15 cellular contexts compared by ENCODE assay signal in the genomic region with DNA sequence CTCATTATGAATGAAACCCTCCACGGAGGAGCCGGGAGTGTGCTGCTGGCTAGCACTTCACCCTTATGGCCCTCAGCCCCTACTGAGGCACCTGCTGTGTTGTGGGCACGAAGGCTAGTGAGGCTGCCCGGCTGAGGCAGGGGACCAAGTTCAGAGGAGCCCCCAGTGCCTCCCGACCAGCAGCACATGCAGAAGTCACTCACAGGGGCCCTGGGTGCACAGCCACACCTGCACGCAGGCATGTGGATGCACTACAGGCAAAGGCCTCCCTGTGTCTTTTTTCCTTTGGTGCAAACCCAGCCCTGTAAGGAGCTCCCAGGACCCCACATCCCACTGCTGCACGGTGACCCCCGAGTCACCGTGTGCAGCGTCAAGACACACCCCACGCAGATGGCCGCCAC.
DNase-seq lines count a peak whose midpoint lies in the region; ATAC-seq and TF ChIP-seq lines count a peak whose summit lies in the region.
"Had no signal": no experiment of that assay in that cellular context is flagged by ENCODE, and none has a peak within 500 bp of the region (broad histone marks: within the 10 kb centered on the region; RNA-seq: fewer than 3 reads in every experiment).

No MANE protein-coding gene starts in this region.

- H2BK120ac ChIP-seq in neuronal stem cell (ENCODE audit: low read depth, low read length), result no peak overlapping the region

- no peak overlapping the region for H2BK5ac ChIP-seq in neuronal stem cell (ENCODE audit: low read length)

- no peak overlapping the region for H3K27ac Mint-ChIP-seq in endodermal cell
- H3K27ac Mint-ChIP-seq: B cell; CD4-positive, CD25-positive, alpha-beta regulatory T cell had no signal

- H3K4me1 ChIP-seq in right cardiac atrium (ENCODE audit: control insufficient read depth, insufficient read depth, low read length) (no peaks in the 10 kb centered on the region), endodermal cell (ENCODE audit: control insufficient read depth, insufficient read depth, low read length) (no peaks in the 10 kb centered on the region), neuronal stem cell (ENCODE audit: control insufficient read depth in 2 of 2, insufficient read depth in 1 of 2, low read depth in 1 of 2, low read length in 2 of 2) (peaks cover 0 to 3% of the 10 kb centered on the region in 2 donors)
- H3K4me1 ChIP-seq: SJCRH30 had no signal

- H2AK5ac ChIP-seq in neuronal stem cell (ENCODE audit: low read depth, low read length), result no peak overlapping the region

- intact Hi-C loops in right cardiac atrium (cut with DNase I) (no loop called here), Right ventricle myocardium inferior (cut with DNase I) (no loop called here)

- no peak overlapping the region for H3K9ac ChIP-seq in endodermal cell (ENCODE audit: extremely low read depth, low read length, poor library complexity, severe bottlenecking)
- H3K9ac ChIP-seq in neuronal stem cell (ENCODE audit: low read depth, low read length, poor library complexity), result no peak overlapping the region

- H3K4me3 Mint-ChIP-seq in endodermal cell, result no peak overlapping the region
- H3K4me3 Mint-ChIP-seq: B cell; CD4-positive, CD25-positive, alpha-beta regulatory T cell had no signal

- no peak for TF ChIP-seq CTCF in endodermal cell (conservative IDR thresholded peaks at IDR 0.05)

- no peak overlapping the region for H3K23ac ChIP-seq in neuronal stem cell (ENCODE audit: low read depth, low read length, poor library complexity)

- no peaks in the 10 kb centered on the region for H3K4me1 Mint-ChIP-seq in endodermal cell
- H3K4me1 Mint-ChIP-seq: B cell had no signal

- no peak overlapping the region for H4K91ac ChIP-seq in neuronal stem cell (ENCODE audit: low read depth, low read length, poor library complexity)

- no peak overlapping the region for H3K4me3 ChIP-seq in right cardiac atrium (ENCODE audit: low read length)
- no peak overlapping the region for H3K4me3 ChIP-seq in endodermal cell (ENCODE audit: low read length)
- no peak overlapping the region for H3K4me3 ChIP-seq in neuronal stem cell (ENCODE audit: low read length in 2 of 2)
- H3K4me3 ChIP-seq: SJCRH30 had no signal

- 81% methylated on average over 12 of the region's 12 CpGs for whole genome bisulfite sequencing in right cardiac atrium
- 89 to 90% methylated on average over 3 to 12 of the region's 12 CpGs for WGBS in endodermal cell (ENCODE audit: insufficient coverage in 1 of 2, insufficient read length in 1 of 2), 2 experiments
- WGBS in neuronal stem cell (ENCODE audit: extremely low coverage in 2 of 2, insufficient read length in 2 of 2, insufficient replicate concordance in 1 of 2), 2 donors, result no CpG with 5 or more reads among the region's 12 CpGs

- no peak for ATAC-seq in right cardiac atrium
- ATAC-seq in Right ventricle myocardium inferior, result no peak
- ATAC-seq in GM21723 (IDR thresholded peaks at IDR 0.05; ENCODE audit: unreplicated experiment), result no peak

- H3K14ac ChIP-seq in neuronal stem cell (ENCODE audit: low read length), result no peak overlapping the region

- H2AFZ ChIP-seq in neuronal stem cell (ENCODE audit: low read length), result no peak overlapping the region

- no peak overlapping the region for H2BK12ac ChIP-seq in neuronal stem cell (ENCODE audit: low read length)

- H3K36me3 ChIP-seq in endodermal cell (ENCODE audit: control insufficient read depth, insufficient read depth, low read length), result no peaks in the 10 kb centered on the region
- H3K36me3 ChIP-seq in neuronal stem cell (replicated peaks in 1 of 2; ENCODE audit: control insufficient read depth in 2 of 2, insufficient read depth in 2 of 2, low read length in 2 of 2), result no peaks in the 10 kb centered on the region
- H3K36me3 ChIP-seq: SJCRH30 had no signal

- peaks cover 2% of the 10 kb centered on the region for H3K79me1 ChIP-seq in neuronal stem cell (ENCODE audit: low read depth, low read length)

- H3K4me2 ChIP-seq in neuronal stem cell (ENCODE audit: insufficient read depth, low read length, poor library complexity, severe bottlenecking), result no peak overlapping the region

- peak overlapping the region; percentile 70 for H3K18ac ChIP-seq in neuronal stem cell (ENCODE audit: low read length)

- no peaks in the 10 kb centered on the region for H3K9me3 ChIP-seq in right cardiac atrium (ENCODE audit: control insufficient read depth, low read length)
- no peaks in the 10 kb centered on the region for H3K9me3 ChIP-seq in endodermal cell (ENCODE audit: control insufficient read depth, low read length)
- H3K9me3 ChIP-seq in neuronal stem cell (replicated peaks in 1 of 2; ENCODE audit: control insufficient read depth in 2 of 2, insufficient read depth in 1 of 2, low read depth in 1 of 2, low read length in 2 of 2), result peaks cover 0 to 2% of the 10 kb centered on the region in 2 donors
- H3K9me3 ChIP-seq: SJCRH30 had no signal

- H3K27me3 Mint-ChIP-seq in endodermal cell (ENCODE audit: insufficient read depth), result no peaks in the 10 kb centered on the region
- H3K27me3 Mint-ChIP-seq: B cell; CD4-positive, CD25-positive, alpha-beta regulatory T cell had no signal

- H3K27ac ChIP-seq in right cardiac atrium (ENCODE audit: low read length) (no peak overlapping the region), endodermal cell (ENCODE audit: low read depth, low read length) (no peak overlapping the region), neuronal stem cell (replicated peaks; ENCODE audit: low read length) (no peak overlapping the region)
- H3K27ac ChIP-seq: HL-60, SJCRH30 had no signal

- H2BK15ac ChIP-seq in neuronal stem cell (ENCODE audit: low read length), result no peak overlapping the region

- no peak overlapping the region for H3K4ac ChIP-seq in neuronal stem cell (ENCODE audit: low read length)

- no peak overlapping the region for H4K8ac ChIP-seq in neuronal stem cell (ENCODE audit: low read depth, low read length)

- H3K36me3 Mint-ChIP-seq in endodermal cell (ENCODE audit: low read depth), result no peaks in the 10 kb centered on the region
- H3K36me3 Mint-ChIP-seq: CD4-positive, CD25-positive, alpha-beta regulatory T cell had no signal

- H3K9me3 Mint-ChIP-seq in endodermal cell, result no peaks in the 10 kb centered on the region

- no peaks in the 10 kb centered on the region for H3K27me3 ChIP-seq in right cardiac atrium (ENCODE audit: control insufficient read depth, insufficient read depth)
- H3K27me3 ChIP-seq in endodermal cell (ENCODE audit: control insufficient read depth, insufficient read depth, low read length, poor library complexity, severe bottlenecking), result no peaks in the 10 kb centered on the region
- H3K27me3 ChIP-seq in neuronal stem cell (ENCODE audit: control insufficient read depth in 3 of 3, insufficient read depth in 3 of 3, low read depth in 1 of 3, low read length in 3 of 3), result peaks cover 0 to 2% (median 0%) of the 10 kb centered on the region in 3 experiments

- DNase-seq in right cardiac atrium, result peak in 2 of 3 donors; percentile 11 to 27
- DNase-seq in Right ventricle myocardium inferior (ENCODE audit: missing footprints), result no peak
- DNase-seq in endodermal cell, result peak; percentile 24
- no peak for DNase-seq in neuronal stem cell (ENCODE audit: low spot score)
- peak; percentile 20 for DNase-seq in ureter (ENCODE audit: low spot score)
- DNase-seq in T1000 (lab: John Stamatoyannopoulos, UW), result no peak
- DNase-seq: CD4-positive, CD25-positive, alpha-beta regulatory T cell; NCI-H187 treated with DMSO at 0.1 percent for 48 hours; NCI-H345; NCI-H69; RPMI8226; SJCRH30 had no signal

Comparison
In these comparisons a context has a peak if more than half of its experiments do, and no peak if none do; other contexts are left out.
1. DNase-seq: peak in right cardiac atrium (2 of 3), endodermal cell (single experiment) and ureter (single experiment); none in Right ventricle myocardium inferior (single experiment), neuronal stem cell (single experiment) and T1000 (single experiment).